Comparison of ENCODE assay signal across 38 cellular contexts in genomic region chr12:132571051-132571450, GRCh38. TPM values are rescaled to one million over a fixed set of nuclear protein-coding genes. Genes with fewer than 3 reads are reported as not detected.
"Had no signal": no experiment of that assay in that cellular context is flagged by ENCODE, and none has a peak within 500 bp of the region (broad histone marks: within the 10 kb centered on the region; RNA-seq: fewer than 3 reads in every experiment).

No MANE protein-coding gene starts in this region.

- H3K27me3 ChIP-seq: MG63 had no signal

- DNase-seq: Kasumi-1, MG63, MM.1S, MV-4-11, NCI-H1048, NCI-H1092, NCI-H1092 treated with DMSO at 0.1 percent for 48 hours, NCI-H1105, NCI-H1105 treated with DMSO at 0.1 percent for 48 hours, NCI-H1417, NCI-H1417 treated with DMSO at 0.1 percent for 48 hours, NCI-H1436, NCI-H1436 treated with DMSO at 0.1 percent for 48 hours, NCI-H146, NCI-H1694, NCI-H1694 treated with DMSO at 0.1 percent for 48 hours, NCI-H187, NCI-H187 treated with DMSO at 0.1 percent for 48 hours, NCI-H1930, NCI-H2029, NCI-H2029 treated with DMSO at 0.1 percent for 48 hours, NCI-H2081, NCI-H2081 treated with DMSO at 0.1 percent for 48 hours, NCI-H2107, NCI-H2171, NCI-H2227 treated with DMSO at 0.1 percent for 48 hours, NCI-H226, NCI-H345, NCI-H446, NCI-H446 treated with DMSO at 0.1 percent for 48 hours, NCI-H510A, NCI-H510A treated with DMSO at 0.1 percent for 48 hours, NCI-H524, NCI-H524 treated with DMSO at 0.1 percent for 48 hours had no signal

- H3K9me3 ChIP-seq: MG63 had no signal

- H3K4me3 ChIP-seq: MG63 had no signal

RNA-seq across cellular contexts. Expression of gene LRCOL1, which starts 39.3 kb away (rescaled TPM):
- total RNA-seq: LHCN-M2, M059J, MCF 10A, NCI-H460 had no signal

RNA-seq across cellular contexts. Expression of gene P2RX2, which starts 47.5 kb away (rescaled TPM):
- total RNA-seq: LHCN-M2, M059J, MCF 10A, NCI-H460 had no signal
